In the genomic region with DNA sequence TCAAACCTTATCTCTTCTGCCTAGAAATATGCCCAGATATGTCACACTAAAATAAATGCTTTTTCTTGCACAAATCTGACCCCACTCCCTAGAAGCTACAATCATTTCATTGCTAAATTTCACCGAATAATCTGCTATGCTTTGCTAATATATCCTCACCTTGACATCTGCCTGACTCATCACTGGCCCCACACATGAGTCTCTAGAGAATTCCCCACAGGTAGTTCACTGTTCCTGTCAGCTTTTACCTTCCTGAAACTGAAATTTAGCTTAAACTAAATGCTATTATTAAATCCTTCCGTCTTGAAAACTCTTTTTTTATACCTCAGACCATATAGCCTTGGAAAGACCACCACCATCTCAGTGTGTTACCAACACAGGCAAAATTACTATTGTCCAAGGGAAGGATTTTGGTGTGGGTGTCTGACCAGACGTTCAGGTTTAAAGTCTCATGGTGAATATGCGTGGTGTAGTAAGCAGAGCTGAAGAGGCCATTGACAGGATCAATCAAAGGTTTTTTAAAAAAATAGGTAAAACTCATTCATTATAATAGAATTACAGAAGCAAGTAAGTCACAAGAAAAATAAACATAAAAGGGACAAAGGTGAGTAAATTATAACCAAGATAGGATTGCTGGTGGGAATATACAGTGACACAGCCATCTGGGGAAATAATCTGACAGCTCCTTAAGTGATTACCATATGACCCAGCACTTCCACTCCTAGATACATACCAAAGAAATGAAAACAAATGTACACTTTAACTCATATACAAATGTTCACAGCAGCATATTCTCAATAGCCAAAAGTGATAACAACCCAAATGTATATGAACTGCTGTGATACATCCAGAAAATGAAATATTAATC, we compare ENCODE assay signal across 15 cellular contexts.
DNase-seq lines count a peak whose midpoint lies in the region; ATAC-seq and TF ChIP-seq lines count a peak whose summit lies in the region.
"Had no signal": no experiment of that assay in that cellular context is flagged by ENCODE, and none has a peak within 500 bp of the region (broad histone marks: within the 10 kb centered on the region; RNA-seq: fewer than 3 reads in every experiment).

No MANE protein-coding gene starts in this region.

- ATAC-seq in activated T-cell treated with anti-CD3 and anti-CD28 coated beads, Interleukin-2, amount 50 U/mL, for 72 hours (replicated peaks in 1 of 2) = no peak
- peak; percentile 70 for ATAC-seq in GM21786 (IDR thresholded peaks at IDR 0.05; ENCODE audit: unreplicated experiment)

- no peak for TF ChIP-seq RAD21 in neural cell (conservative IDR thresholded peaks at IDR 0.05)

- peaks cover 0 to 1% of the 10 kb centered on the region in 2 donors for H3K9me3 Mint-ChIP-seq in activated T-cell treated with anti-CD3 and anti-CD28 coated beads, Interleukin-2, amount 50 U/mL, for 72 hours
- H3K9me3 Mint-ChIP-seq in activated CD4-positive, alpha-beta memory T cell treated with anti-CD3 and anti-CD28 coated beads, Interleukin-2, amount 10 ng/mL, durations not matched to agents 7 days and 5 days = no peaks in the 10 kb centered on the region
- H3K9me3 Mint-ChIP-seq: HFFc6 had no signal

- H3K9me2 ChIP-seq in neural cell (ENCODE audit: insufficient read depth, low read length) = no peaks in the 10 kb centered on the region
- H3K9me2 ChIP-seq: SK-N-SH had no signal

- no peaks in the 10 kb centered on the region for H3K79me2 ChIP-seq in neural cell (replicated peaks; ENCODE audit: insufficient read depth, low read length)

- H3K4me1 ChIP-seq in thyroid gland = no peaks in the 10 kb centered on the region
- H3K4me1 ChIP-seq: uterus had no signal

- no peaks in the 10 kb centered on the region for H3K27me3 ChIP-seq in neural cell (ENCODE audit: insufficient read depth, low read depth, low read length)
- no peaks in the 10 kb centered on the region for H3K27me3 ChIP-seq in thyroid gland
- H3K27me3 ChIP-seq: uterus had no signal

- H3K4me1 Mint-ChIP-seq in activated T-cell treated with anti-CD3 and anti-CD28 coated beads, Interleukin-2, amount 50 U/mL, for 72 hours (ENCODE audit: low read depth) = peaks cover 25% of the 10 kb centered on the region
- H3K4me1 Mint-ChIP-seq in activated CD4-positive, alpha-beta memory T cell treated with anti-CD3 and anti-CD28 coated beads, Interleukin-2, amount 10 ng/mL, durations not matched to agents 7 days and 5 days = no peaks in the 10 kb centered on the region

- intact Hi-C loops in thyroid gland (cut with DNase I) = no loop called here

- H3K4me2 ChIP-seq in neural cell (ENCODE audit: low read length) = no peak overlapping the region
- H3K4me2 ChIP-seq: SK-N-SH had no signal

- CTCF ChIA-PET in RWPE1 (lab: Yijun Ruan, JAX) = interaction anchor here (0.6 kb wide), 1 partner anchor 197 kb away, joined by 3 read pairs; no protein-coding TSS in a partner anchor
- CTCF ChIA-PET in activated CD4-positive, alpha-beta memory T cell treated with anti-CD3 and anti-CD28 coated beads, Interleukin-2, amount 10 ng/mL, durations not matched to agents 7 days and 5 days (lab: Charles Lee) = no interaction called here

- no peaks in the 10 kb centered on the region for H3K9me3 ChIP-seq in neural cell (ENCODE audit: low read length)
- H3K9me3 ChIP-seq in thyroid gland = no peaks in the 10 kb centered on the region
- H3K9me3 ChIP-seq: SK-N-SH, uterus had no signal

- POLR2A ChIA-PET in RWPE1 (lab: Yijun Ruan, JAX; ENCODE audit: low non-redundant PET) = no interaction called here
- POLR2A ChIA-PET in activated CD4-positive, alpha-beta memory T cell treated with anti-CD3 and anti-CD28 coated beads, Interleukin-2, amount 10 ng/mL, durations not matched to agents 7 days and 5 days (lab: Charles Lee) = no interaction called here

- WGBS in thyroid gland, 2 donors = 92% methylated on average over 4 of the region's 4 CpGs

- no peaks in the 10 kb centered on the region for H3F3A ChIP-seq in neural cell (ENCODE audit: insufficient read depth, low read length, poor library complexity, severe bottlenecking)

- no peak for TF ChIP-seq EP300 in neural cell (conservative IDR thresholded peaks at IDR 0.05; ENCODE audit: poor library complexity, severe bottlenecking)

- H3K4me3 ChIP-seq in neural cell (ENCODE audit: low read length) (peak overlapping the region; percentile 13), thyroid gland (replicated peaks in 1 of 3) (no peak overlapping the region)
- H3K4me3 ChIP-seq: uterus had no signal

- TF ChIP-seq CTCF in RWPE1 (conservative IDR thresholded peaks at IDR 0.05; ENCODE audit: low read depth) = no peak
- TF ChIP-seq CTCF in neural cell (IDR thresholded peaks at IDR 0.05; ENCODE audit: poor library complexity, severe bottlenecking) = no peak
- no peak for TF ChIP-seq CTCF in thyroid gland (IDR thresholded peaks at IDR 0.05)

- H2AFZ ChIP-seq in neural cell (ENCODE audit: low read depth, low read length) = no peak overlapping the region

- no peak overlapping the region for H3K4me3 Mint-ChIP-seq in activated T-cell treated with anti-CD3 and anti-CD28 coated beads, Interleukin-2, amount 50 U/mL, for 72 hours
- no peak overlapping the region for H3K4me3 Mint-ChIP-seq in activated CD4-positive, alpha-beta memory T cell treated with anti-CD3 and anti-CD28 coated beads, Interleukin-2, amount 10 ng/mL, durations not matched to agents 7 days and 5 days
- H3K4me3 Mint-ChIP-seq: HFFc6 had no signal

- no peaks in the 10 kb centered on the region for H4K20me1 ChIP-seq in neural cell (ENCODE audit: insufficient read depth)

- H3K27ac ChIP-seq in RWPE1 (no peak overlapping the region), neural cell (ENCODE audit: low read length) (peak overlapping the region; percentile 35), thyroid gland (no peak overlapping the region)
- H3K27ac ChIP-seq: uterus had no signal

- peaks cover 0 to 2% of the 10 kb centered on the region in 2 donors for H3K36me3 Mint-ChIP-seq in activated T-cell treated with anti-CD3 and anti-CD28 coated beads, Interleukin-2, amount 50 U/mL, for 72 hours (ENCODE audit: insufficient read depth in 2 of 2)
- H3K36me3 Mint-ChIP-seq in activated CD4-positive, alpha-beta memory T cell treated with anti-CD3 and anti-CD28 coated beads, Interleukin-2, amount 10 ng/mL, durations not matched to agents 7 days and 5 days (ENCODE audit: low read depth) = no peaks in the 10 kb centered on the region

- H3K36me3 ChIP-seq in neural cell (ENCODE audit: insufficient read depth, low read length) = no peaks in the 10 kb centered on the region
- no peaks in the 10 kb centered on the region for H3K36me3 ChIP-seq in thyroid gland
- H3K36me3 ChIP-seq: uterus had no signal

- TF ChIP-seq POLR2A in thyroid gland (IDR thresholded peaks at IDR 0.05) = no peak

- no peak for DNase-seq in activated T-cell treated with anti-CD3 and anti-CD28 coated beads, Interleukin-2, amount 50 U/mL, for 72 hours
- no peak for DNase-seq in activated T-cell treated with anti-CD3 and anti-CD28 coated beads, Interleukin-2, amount 50 U/mL, for 1 hour
- DNase-seq in RWPE1 (ENCODE audit: low spot score) (peak; percentile 40), thyroid gland (no peak), activated gamma-delta T cell (lab: John Stamatoyannopoulos, UW) (no peak)
- DNase-seq in activated CD4-positive, alpha-beta memory T cell treated with anti-CD3 and anti-CD28 coated beads, Interleukin-2, amount 10 ng/mL, durations not matched to agents 7 days and 5 days = no peak
- DNase-seq: activated CD8-positive, alpha-beta memory T cell treated with anti-CD3 and anti-CD28 coated beads, Interleukin-2, amount 50 U/mL, for 4 hours; aorta; HFFc6; Karpas-422; kidney; SK-N-SH; uterus had no signal

- no peaks in the 10 kb centered on the region for H3K27me3 Mint-ChIP-seq in activated T-cell treated with anti-CD3 and anti-CD28 coated beads, Interleukin-2, amount 50 U/mL, for 72 hours (ENCODE audit: low read depth)
- H3K27me3 Mint-ChIP-seq in activated CD4-positive, alpha-beta memory T cell treated with anti-CD3 and anti-CD28 coated beads, Interleukin-2, amount 10 ng/mL, durations not matched to agents 7 days and 5 days = no peaks in the 10 kb centered on the region

- no peak overlapping the region for H3K9ac ChIP-seq in neural cell (ENCODE audit: low read length)
- H3K9ac ChIP-seq: SK-N-SH had no signal

- peak overlapping the region; percentile 45 for H3K27ac Mint-ChIP-seq in activated T-cell treated with anti-CD3 and anti-CD28 coated beads, Interleukin-2, amount 50 U/mL, for 72 hours
- H3K27ac Mint-ChIP-seq in activated CD4-positive, alpha-beta memory T cell treated with anti-CD3 and anti-CD28 coated beads, Interleukin-2, amount 10 ng/mL, durations not matched to agents 7 days and 5 days = no peak overlapping the region
- H3K27ac Mint-ChIP-seq: HFFc6 had no signal

TF ChIP-seq in neural cell, 6 proteins besides CTCF, POLR2A, EP300 and RAD21:
- TF ChIP-seq EZH2 (IDR thresholded peaks at IDR 0.05; ENCODE audit: borderline replicate concordance, insufficient read depth, low read length, poor library complexity, severe bottlenecking) (no peak), POLR2AphosphoS5 (IDR thresholded peaks at IDR 0.05) (no peak), SMC3 (conservative IDR thresholded peaks at IDR 0.05; ENCODE audit: poor library complexity) (no peak), TAF1 (IDR thresholded peaks at IDR 0.05; ENCODE audit: low read depth) (no peak), REST (IDR thresholded peaks at IDR 0.05; ENCODE audit: borderline replicate concordance) (no peak), MXI1 (conservative IDR thresholded peaks at IDR 0.05; ENCODE audit: poor library complexity, severe bottlenecking) (no peak)
